Comparison of ENCODE assay signal across 16 cellular contexts in genomic region chr17:14762736-14763479, GRCh38.
"Had no signal": no experiment of that assay in that cellular context is flagged by ENCODE, and none has a peak within 500 bp of the region (broad histone marks: within the 10 kb centered on the region; RNA-seq: fewer than 3 reads in every experiment).

No MANE protein-coding gene starts in this region.

- DNase-seq: effector CD4-positive, alpha-beta T cell; heart right ventricle; hypothalamus; kidney glomerular epithelial cell; naive thymus-derived CD4-positive, alpha-beta T cell; ovary; right cardiac atrium; stimulated activated CD4-positive, alpha-beta T cell treated with anti-CD3 and anti-CD28 coated beads, Interleukin-2, amount 100 ng/mL, for 48 hours; tibial artery; upper lobe of left lung; uterus had no signal

- H3K4me2 ChIP-seq: smooth muscle cell had no signal

- H3K27me3 ChIP-seq: ovary, tibial artery, upper lobe of left lung, uterus had no signal

- H3K27ac ChIP-seq: coronary artery, heart right ventricle, ovary, tibial artery, upper lobe of left lung, uterus had no signal

- H3K36me3 ChIP-seq: heart right ventricle, ovary, tibial artery, upper lobe of left lung, uterus had no signal

- FAIRE-seq: frontal cortex, islet of Langerhans had no signal

- H3K4me3 Mint-ChIP-seq: naive thymus-derived CD4-positive, alpha-beta T cell; stimulated activated naive CD8-positive, alpha-beta T cell treated with anti-CD3 and anti-CD28 coated beads, Interleukin-15, Interleukin-2, amounts not matched to agents 100 ng/mL and 50 ng/mL, for 24 hours had no signal

- H3K9me3 Mint-ChIP-seq: stimulated activated naive CD8-positive, alpha-beta T cell treated with anti-CD3 and anti-CD28 coated beads, Interleukin-15, Interleukin-2, amounts not matched to agents 100 ng/mL and 50 ng/mL, for 24 hours had no signal

- H3K4me1 ChIP-seq: heart right ventricle, tibial artery, upper lobe of left lung, uterus had no signal

- H3K9me3 ChIP-seq: heart right ventricle, ovary, tibial artery, upper lobe of left lung, uterus had no signal

- H3K4me1 Mint-ChIP-seq: naive thymus-derived CD4-positive, alpha-beta T cell had no signal

- ATAC-seq: heart right ventricle; naive thymus-derived CD4-positive, alpha-beta T cell; right cardiac atrium had no signal

- H3K27ac Mint-ChIP-seq: naive thymus-derived CD4-positive, alpha-beta T cell; stimulated activated naive CD8-positive, alpha-beta T cell treated with anti-CD3 and anti-CD28 coated beads, Interleukin-15, Interleukin-2, amounts not matched to agents 100 ng/mL and 50 ng/mL, for 24 hours had no signal

- H3K4me3 ChIP-seq: coronary artery, heart right ventricle, ovary, smooth muscle cell, tibial artery, upper lobe of left lung, uterus had no signal

- H3K36me3 Mint-ChIP-seq: naive thymus-derived CD4-positive, alpha-beta T cell had no signal
